ENCODE assay signal across 35 cellular contexts in genomic region chr4:48504352-48504751, GRCh38. TPM values are rescaled to one million over a fixed set of nuclear protein-coding genes. Genes with fewer than 3 reads are reported as not detected.
"Had no signal": no experiment of that assay in that cellular context is flagged by ENCODE, and none has a peak within 500 bp of the region (broad histone marks: within the 10 kb centered on the region; RNA-seq: fewer than 3 reads in every experiment).

No MANE protein-coding gene starts in this region.

- H3K9me3 ChIP-seq: body of pancreas, gastroesophageal sphincter, pancreas, psoas muscle, uterus had no signal

- ATAC-seq: activated T-cell treated with anti-CD3 and anti-CD28 coated beads, Interleukin-2, amount 50 U/mL, for 4 hours; activated T-helper 17 cell treated with anti-CD3 and anti-CD28 coated beads, Interleukin-2, amount 50 U/mL, for 72 hours; body of pancreas; gastroesophageal sphincter; left colon; naive thymus-derived CD4-positive, alpha-beta T cell; pancreas; psoas muscle; stimulated activated memory B cell treated with anti-CD40 and anti-IgM and Interleukin-4, amounts not matched to agents 10 μg/mL and 1 μg/mL and 100 μg/mL, for 72 hours; stimulated activated naive CD8-positive, alpha-beta T cell treated with anti-CD3 and anti-CD28 coated beads, Interleukin-15, amount 100 ng/mL, for 72 hours had no signal

- H3K27me3 ChIP-seq: body of pancreas, gastroesophageal sphincter, hepatocyte, pancreas, uterus had no signal

- H3K4me2 ChIP-seq: hepatocyte, smooth muscle cell had no signal

- H3K4me3 ChIP-seq: body of pancreas, gastroesophageal sphincter, hepatocyte, pancreas, psoas muscle, smooth muscle cell, uterus had no signal

- H3K36me3 ChIP-seq: uterus had no signal

- H3K27ac ChIP-seq: body of pancreas, gastroesophageal sphincter, hepatocyte, pancreas, psoas muscle, uterus had no signal

- H3K4me1 Mint-ChIP-seq: immature natural killer cell; stimulated activated memory B cell treated with anti-CD40 and anti-IgM and Interleukin-4, amounts not matched to agents 10 μg/mL and 1 μg/mL and 100 μg/mL, for 72 hours had no signal

- FAIRE-seq: colon, kidney, pancreas had no signal

- DNase-seq: activated CD4-positive, alpha-beta memory T cell treated with anti-CD3 and anti-CD28 coated beads, Interleukin-2, amount 10 ng/mL, durations not matched to agents 7 days and 5 days; activated CD4-positive, alpha-beta T cell treated with anti-CD3 and anti-CD28 coated beads, Interleukin-2, amount 10 ng/mL, durations not matched to agents 24 days and 14 days; activated CD4-positive, CD25-positive, alpha-beta regulatory T cell treated with anti-CD3 and anti-CD28 coated beads, Interleukin-2, amount 50 U/mL, for 72 hours; activated gamma-delta T cell treated with Interleukin-2 at 50 U/mL for 16 hours; activated naive CD4-positive, alpha-beta T cell treated with anti-CD3 and anti-CD28 coated beads, Interleukin-2, amount 50 U/mL, for 16 hours; activated T-cell treated with anti-CD3 and anti-CD28 coated beads, Interleukin-2, amount 50 U/mL, for 4 hours; anterior cingulate cortex; body of pancreas; effector CD8-positive, alpha-beta T cell; immature natural killer cell; kidney; left colon; midbrain; naive thymus-derived CD4-positive, alpha-beta T cell; nucleus accumbens; pancreas; psoas muscle; stimulated activated CD4-positive, alpha-beta T cell treated with anti-CD3 and anti-CD28 coated beads, Interleukin-1b, Interleukin-23, amount 100 ng/mL, for 48 hours; stimulated activated CD4-positive, alpha-beta T cell treated with anti-CD3 and anti-CD28 coated beads, Interleukin-4, amount 100 ng/mL, for 4 hours; stimulated activated CD8-positive, alpha-beta memory T cell treated with anti-CD3 and anti-CD28 coated beads, Interleukin-4, amount 100 ng/mL, for 48 hours; stimulated activated naive CD8-positive, alpha-beta T cell treated with anti-CD3 and anti-CD28 coated beads, Interleukin-15, amount 100 ng/mL, for 72 hours; substantia nigra; uterus had no signal

- H3K9me3 Mint-ChIP-seq: activated CD4-positive, alpha-beta memory T cell treated with anti-CD3 and anti-CD28 coated beads, Interleukin-2, amount 10 ng/mL, durations not matched to agents 7 days and 5 days; activated CD4-positive, alpha-beta T cell treated with anti-CD3 and anti-CD28 coated beads, Interleukin-2, amount 10 ng/mL, durations not matched to agents 24 days and 14 days; activated T-cell treated with anti-CD3 and anti-CD28 coated beads, Interleukin-2, amount 50 U/mL, for 4 hours; activated T-helper 17 cell treated with anti-CD3 and anti-CD28 coated beads, Interleukin-2, amount 50 U/mL, for 72 hours; immature natural killer cell; naive thymus-derived CD4-positive, alpha-beta T cell; neural crest cell; stimulated activated memory B cell treated with anti-CD40 and anti-IgM and Interleukin-4, amounts not matched to agents 10 μg/mL and 1 μg/mL and 100 μg/mL, for 72 hours; stimulated activated naive CD8-positive, alpha-beta T cell treated with anti-CD3 and anti-CD28 coated beads, Interleukin-15, amount 100 ng/mL, for 72 hours; type B pancreatic cell had no signal

- H3K79me2 ChIP-seq: hepatocyte had no signal

- H3K4me1 ChIP-seq: body of pancreas, gastroesophageal sphincter, pancreas, psoas muscle, uterus had no signal

- H3K27ac Mint-ChIP-seq: activated CD4-positive, alpha-beta memory T cell treated with anti-CD3 and anti-CD28 coated beads, Interleukin-2, amount 10 ng/mL, durations not matched to agents 7 days and 5 days; activated CD4-positive, alpha-beta T cell treated with anti-CD3 and anti-CD28 coated beads, Interleukin-2, amount 10 ng/mL, durations not matched to agents 24 days and 14 days; activated T-helper 17 cell treated with anti-CD3 and anti-CD28 coated beads, Interleukin-2, amount 50 U/mL, for 72 hours; immature natural killer cell; stimulated activated memory B cell treated with anti-CD40 and anti-IgM and Interleukin-4, amounts not matched to agents 10 μg/mL and 1 μg/mL and 100 μg/mL, for 72 hours; stimulated activated naive CD8-positive, alpha-beta T cell treated with anti-CD3 and anti-CD28 coated beads, Interleukin-15, amount 100 ng/mL, for 72 hours; type B pancreatic cell had no signal

- H3K27me3 Mint-ChIP-seq: activated CD4-positive, alpha-beta memory T cell treated with anti-CD3 and anti-CD28 coated beads, Interleukin-2, amount 10 ng/mL, durations not matched to agents 7 days and 5 days; activated CD4-positive, alpha-beta T cell treated with anti-CD3 and anti-CD28 coated beads, Interleukin-2, amount 10 ng/mL, durations not matched to agents 24 days and 14 days; activated T-helper 17 cell treated with anti-CD3 and anti-CD28 coated beads, Interleukin-2, amount 50 U/mL, for 72 hours; naive thymus-derived CD4-positive, alpha-beta T cell; stimulated activated memory B cell treated with anti-CD40 and anti-IgM and Interleukin-4, amounts not matched to agents 10 μg/mL and 1 μg/mL and 100 μg/mL, for 72 hours; stimulated activated naive CD8-positive, alpha-beta T cell treated with anti-CD3 and anti-CD28 coated beads, Interleukin-15, amount 100 ng/mL, for 72 hours; type B pancreatic cell had no signal

- H3K4me3 Mint-ChIP-seq: activated CD4-positive, alpha-beta memory T cell treated with anti-CD3 and anti-CD28 coated beads, Interleukin-2, amount 10 ng/mL, durations not matched to agents 7 days and 5 days; activated CD4-positive, alpha-beta T cell treated with anti-CD3 and anti-CD28 coated beads, Interleukin-2, amount 10 ng/mL, durations not matched to agents 24 days and 14 days; activated T-cell treated with anti-CD3 and anti-CD28 coated beads, Interleukin-2, amount 50 U/mL, for 4 hours; activated T-helper 17 cell treated with anti-CD3 and anti-CD28 coated beads, Interleukin-2, amount 50 U/mL, for 72 hours; immature natural killer cell; naive thymus-derived CD4-positive, alpha-beta T cell; neural crest cell; stimulated activated memory B cell treated with anti-CD40 and anti-IgM and Interleukin-4, amounts not matched to agents 10 μg/mL and 1 μg/mL and 100 μg/mL, for 72 hours; stimulated activated naive CD8-positive, alpha-beta T cell treated with anti-CD3 and anti-CD28 coated beads, Interleukin-15, amount 100 ng/mL, for 72 hours; type B pancreatic cell had no signal

- H2AFZ ChIP-seq: hepatocyte had no signal

RNA-seq across cellular contexts. Expression of gene ZAR1, which starts 14.3 kb away (rescaled TPM):
- total RNA-seq: activated CD4-positive, alpha-beta memory T cell treated with anti-CD3 and anti-CD28 coated beads, Interleukin-2, amount 10 ng/mL, durations not matched to agents 7 days and 5 days; activated CD4-positive, alpha-beta T cell treated with anti-CD3 and anti-CD28 coated beads, Interleukin-2, amount 10 ng/mL, durations not matched to agents 24 days and 14 days; activated T-cell treated with anti-CD3 and anti-CD28 coated beads, Interleukin-2, amount 50 U/mL, for 4 hours; activated T-helper 17 cell treated with anti-CD3 and anti-CD28 coated beads, Interleukin-2, amount 50 U/mL, for 72 hours; body of pancreas; dermis microvascular lymphatic vessel endothelial cell; fibroblast of villous mesenchyme; gastroesophageal sphincter; hepatocyte; kidney; left colon; lower leg skin; naive thymus-derived CD4-positive, alpha-beta T cell; neural crest cell; pancreas; psoas muscle; smooth muscle cell had no signal

RNA-seq across cellular contexts. Expression of gene SLC10A4, which starts 21.2 kb away (rescaled TPM):
- total RNA-seq: activated CD4-positive, alpha-beta memory T cell treated with anti-CD3 and anti-CD28 coated beads, Interleukin-2, amount 10 ng/mL, durations not matched to agents 7 days and 5 days; activated CD4-positive, alpha-beta T cell treated with anti-CD3 and anti-CD28 coated beads, Interleukin-2, amount 10 ng/mL, durations not matched to agents 24 days and 14 days; activated T-cell treated with anti-CD3 and anti-CD28 coated beads, Interleukin-2, amount 50 U/mL, for 4 hours; activated T-helper 17 cell treated with anti-CD3 and anti-CD28 coated beads, Interleukin-2, amount 50 U/mL, for 72 hours; epithelial cell of proximal tubule; pancreas; smooth muscle cell had no signal
